ENCODE assay signal across 8 cellular contexts in genomic region chrX:13647709-13648212, GRCh38. TPM values are rescaled to one million over a fixed set of nuclear protein-coding genes. Genes with fewer than 3 reads are reported as not detected.
DNase-seq lines count a peak whose midpoint lies in the region; ATAC-seq lines count a peak whose summit lies in the region.

No MANE protein-coding gene starts in this region.

- H2AK5ac ChIP-seq in neuronal stem cell (ENCODE audit: low read depth, low read length): no peak overlapping the region

- no peak overlapping the region for H3K18ac ChIP-seq in neuronal stem cell (ENCODE audit: low read length)

- no peak overlapping the region for H3K4me3 Mint-ChIP-seq in central memory CD8-positive, alpha-beta T cell

- no peak overlapping the region for H3K23ac ChIP-seq in neuronal stem cell (ENCODE audit: low read depth, low read length, poor library complexity)

- no peaks in the 10 kb centered on the region for H3K36me3 ChIP-seq in neuronal stem cell (replicated peaks in 1 of 2; ENCODE audit: control insufficient read depth in 2 of 2, insufficient read depth in 2 of 2, low read length in 2 of 2)
- H3K36me3 ChIP-seq in aorta (ENCODE audit: control insufficient read depth in 1 of 2, insufficient read depth in 2 of 2, low read length in 1 of 2): no peaks in the 10 kb centered on the region

- no peak overlapping the region for H2BK120ac ChIP-seq in neuronal stem cell (ENCODE audit: low read depth, low read length)

- DNase-seq in NCI-H2029 (lab: John Stamatoyannopoulos, UW) (peak; percentile 2), NCI-H2029 treated with DMSO at 0.1 percent for 48 hours (lab: John Stamatoyannopoulos, UW) (no peak), UCSD-AML1 (lab: John Stamatoyannopoulos, UW; ENCODE audit: unreplicated experiment) (peak; percentile 42), neuronal stem cell (ENCODE audit: low spot score) (no peak), aorta (peak in 1 of 2 donors; percentile 76), kidney glomerular epithelial cell (lab: John Stamatoyannopoulos, UW) (no peak)
- peak; percentile 22 to 39 for DNase-seq in central memory CD8-positive, alpha-beta T cell (ENCODE audit: low spot score in 2 of 2)

- H3K9ac ChIP-seq in neuronal stem cell (ENCODE audit: low read depth, low read length, poor library complexity): no peak overlapping the region

- H3K4me2 ChIP-seq in neuronal stem cell (ENCODE audit: insufficient read depth, low read length, poor library complexity, severe bottlenecking): no peak overlapping the region

- no peaks in the 10 kb centered on the region for H3K36me3 Mint-ChIP-seq in central memory CD8-positive, alpha-beta T cell (ENCODE audit: insufficient read depth)

- H3K4me3 ChIP-seq in neuronal stem cell (ENCODE audit: low read length in 2 of 2): no peak overlapping the region
- H3K4me3 ChIP-seq in aorta (ENCODE audit: low read length in 2 of 2): no peak overlapping the region

- no peak overlapping the region for H2BK12ac ChIP-seq in neuronal stem cell (ENCODE audit: low read length)

- no peaks in the 10 kb centered on the region for H3K27me3 Mint-ChIP-seq in central memory CD8-positive, alpha-beta T cell

- peaks cover 2 to 3% of the 10 kb centered on the region in 2 donors for H3K4me1 ChIP-seq in neuronal stem cell (ENCODE audit: control insufficient read depth in 2 of 2, insufficient read depth in 1 of 2, low read depth in 1 of 2, low read length in 2 of 2)
- H3K4me1 ChIP-seq in aorta (ENCODE audit: control insufficient read depth in 1 of 2, insufficient read depth in 2 of 2, low read length in 2 of 2): peaks cover 0 to 2% of the 10 kb centered on the region in 2 donors

- H3K27me3 ChIP-seq in neuronal stem cell (ENCODE audit: control insufficient read depth in 3 of 3, insufficient read depth in 3 of 3, low read depth in 1 of 3, low read length in 3 of 3) (no peaks in the 10 kb centered on the region), aorta (ENCODE audit: control insufficient read depth in 1 of 2, insufficient read depth in 2 of 2, low read length in 1 of 2) (no peaks in the 10 kb centered on the region)

- no peaks in the 10 kb centered on the region for H3K9me3 ChIP-seq in neuronal stem cell (replicated peaks in 1 of 2; ENCODE audit: control insufficient read depth in 2 of 2, insufficient read depth in 1 of 2, low read depth in 1 of 2, low read length in 2 of 2)
- H3K9me3 ChIP-seq in aorta (ENCODE audit: control insufficient read depth, low read length): no peaks in the 10 kb centered on the region

- H3K27ac ChIP-seq in neuronal stem cell (replicated peaks; ENCODE audit: low read length): no peak overlapping the region
- no peak overlapping the region for H3K27ac ChIP-seq in aorta (ENCODE audit: low read depth in 1 of 2, low read length in 2 of 2)

- no peak overlapping the region for H2BK5ac ChIP-seq in neuronal stem cell (ENCODE audit: low read length)

- H4K91ac ChIP-seq in neuronal stem cell (ENCODE audit: low read depth, low read length, poor library complexity): no peak overlapping the region

- H3K9me3 Mint-ChIP-seq in central memory CD8-positive, alpha-beta T cell: no peaks in the 10 kb centered on the region

- ATAC-seq in central memory CD8-positive, alpha-beta T cell (replicated peaks; ENCODE audit: extremely low read depth, poor library complexity, severe bottlenecking): peak; percentile 78
- ATAC-seq in aorta (ENCODE audit: low FRiP score) (peak; percentile 51), HG02885 (IDR thresholded peaks at IDR 0.05; ENCODE audit: poor library complexity, unreplicated experiment) (no peak)

- no peaks in the 10 kb centered on the region for H3K79me1 ChIP-seq in neuronal stem cell (ENCODE audit: low read depth, low read length)

- peak overlapping the region; percentile 81 for H3K27ac Mint-ChIP-seq in central memory CD8-positive, alpha-beta T cell (ENCODE audit: low read depth)

- H2BK15ac ChIP-seq in neuronal stem cell (ENCODE audit: low read length): no peak overlapping the region

- H3K4ac ChIP-seq in neuronal stem cell (ENCODE audit: low read length): no peak overlapping the region

- WGBS in neuronal stem cell (ENCODE audit: extremely low coverage in 2 of 2, insufficient read length in 2 of 2, insufficient replicate concordance in 1 of 2), 2 donors: no CpG with 5 or more reads among the region's 8 CpGs
- 22 to 41% methylated on average over 8 of the region's 8 CpGs for WGBS in aorta, 2 donors

- intact Hi-C loops in aorta (cut with DNase I): loop anchor here in 1 of 2 donors (2.0 to 5.0 kb wide), 2 partner anchors 141 to 700 kb away; no protein-coding TSS in a partner anchor

- H4K8ac ChIP-seq in neuronal stem cell (ENCODE audit: low read depth, low read length): no peak overlapping the region

- peaks cover 13% of the 10 kb centered on the region for H3K4me1 Mint-ChIP-seq in central memory CD8-positive, alpha-beta T cell

- H2AFZ ChIP-seq in neuronal stem cell (ENCODE audit: low read length): peak overlapping the region; percentile 78

- no peak overlapping the region for H3K14ac ChIP-seq in neuronal stem cell (ENCODE audit: low read length)

RNA-seq across cellular contexts. Expression of gene TCEANC, which starts 5.2 kb away (rescaled TPM):
- polyA plus RNA-seq in neuronal stem cell (2013, experiment 1 of 2): 1.9 TPM
- polyA plus RNA-seq in neuronal stem cell (2013, experiment 2 of 2): 1.9 TPM
- total RNA-seq in aorta: 1 to 10 TPM; 2.3 to 3.9 TPM
- polyA plus RNA-seq in aorta: 1 to 10 TPM; 1.5 to 2.8 TPM

RNA-seq across cellular contexts. Expression of gene RAB9A, which starts 41.2 kb away (rescaled TPM):
- 14.9 TPM for polyA plus RNA-seq in neuronal stem cell (2013, experiment 1 of 2)
- polyA plus RNA-seq in neuronal stem cell (2013, experiment 2 of 2): 15.2 TPM
- total RNA-seq in aorta: 10 to 100 TPM; 18.2 to 26.2 TPM
- polyA plus RNA-seq in aorta: 10 to 100 TPM; 18.7 to 21.7 TPM

Comparison
In these comparisons a context has a peak if more than half of its experiments do, and no peak if none do; other contexts are left out.
1. DNase-seq: peak in NCI-H2029 (single experiment), UCSD-AML1 (single experiment) and central memory CD8-positive, alpha-beta T cell (2 of 2); none in NCI-H2029 treated with DMSO at 0.1 percent for 48 hours (single experiment), neuronal stem cell (single experiment) and kidney glomerular epithelial cell (single experiment).